In the genomic region with DNA sequence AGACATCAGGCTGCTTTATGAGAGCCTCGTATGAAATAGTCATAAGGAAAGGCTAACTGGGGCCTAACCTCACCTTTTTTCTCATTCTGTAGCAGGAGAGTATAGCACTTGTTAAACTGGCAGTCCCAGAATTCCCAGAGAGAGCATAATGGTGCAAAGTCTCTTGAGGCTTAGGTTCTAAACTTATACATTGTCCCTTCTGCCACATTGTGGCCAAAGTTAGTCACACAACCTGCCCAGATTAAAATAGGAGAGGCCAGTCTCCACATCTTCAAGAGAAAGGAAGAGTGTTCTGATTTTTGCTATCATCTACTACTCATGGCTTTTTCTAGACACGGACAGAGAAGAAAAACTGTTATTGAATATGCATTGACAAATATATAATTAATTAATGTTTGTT, we compare ENCODE assay signal across 17 cellular contexts.
"Had no signal": no experiment of that assay in that cellular context is flagged by ENCODE, and none has a peak within 500 bp of the region (broad histone marks: within the 10 kb centered on the region; RNA-seq: fewer than 3 reads in every experiment).

No MANE protein-coding gene starts in this region.

- H3K27me3 Mint-ChIP-seq: activated T-helper 17 cell treated with anti-CD3 and anti-CD28 coated beads, Interleukin-2, amount 50 U/mL, for 72 hours; stimulated activated naive CD8-positive, alpha-beta T cell treated with anti-CD3 and anti-CD28 coated beads, Interleukin-15, amount 100 ng/mL, for 72 hours had no signal

- H3K27me3 ChIP-seq: ascending aorta, dorsolateral prefrontal cortex, esophagus squamous epithelium, foreskin keratinocyte, sigmoid colon, testis, upper lobe of right lung had no signal

- H3K4me3 ChIP-seq: ascending aorta, dorsolateral prefrontal cortex, esophagus squamous epithelium, lower lobe of right lung, sigmoid colon, testis, upper lobe of right lung had no signal

- H3K36me3 Mint-ChIP-seq: mesothelial cell of epicardium had no signal

- H3K4me1 ChIP-seq: ascending aorta, esophagus squamous epithelium, foreskin keratinocyte, lower lobe of right lung, sigmoid colon, testis, upper lobe of right lung had no signal

- H3K9me3 ChIP-seq: ascending aorta, esophagus squamous epithelium, lower lobe of right lung, testis, upper lobe of right lung had no signal

- H3K4me1 Mint-ChIP-seq: activated T-helper 17 cell treated with anti-CD3 and anti-CD28 coated beads, Interleukin-2, amount 50 U/mL, for 72 hours; mesothelial cell of epicardium; stimulated activated naive CD8-positive, alpha-beta T cell treated with anti-CD3 and anti-CD28 coated beads, Interleukin-15, amount 100 ng/mL, for 72 hours had no signal

- H3K27ac ChIP-seq: ascending aorta, dorsolateral prefrontal cortex, esophagus squamous epithelium, foreskin keratinocyte, lower lobe of right lung, sigmoid colon, testis, upper lobe of right lung had no signal

- H3K36me3 ChIP-seq: ascending aorta, esophagus squamous epithelium, lower lobe of right lung, sigmoid colon, upper lobe of right lung had no signal

- H3K4me3 Mint-ChIP-seq: activated T-helper 17 cell treated with anti-CD3 and anti-CD28 coated beads, Interleukin-2, amount 50 U/mL, for 72 hours; mesothelial cell of epicardium; stimulated activated naive CD8-positive, alpha-beta T cell treated with anti-CD3 and anti-CD28 coated beads, Interleukin-15, amount 100 ng/mL, for 72 hours had no signal

- DNase-seq: activated CD4-positive, alpha-beta T cell treated with anti-CD3 and anti-CD28 coated beads for 1 hour; activated CD4-positive, alpha-beta T cell treated with anti-CD3 and anti-CD28 coated beads, Interleukin-2, amount 50 U/mL, for 4 hours; activated naive CD4-positive, alpha-beta T cell treated with Interleukin-2 at 50 U/mL for 16 hours; dorsolateral prefrontal cortex; esophagus squamous epithelium; foreskin keratinocyte; head of caudate nucleus; left cardiac atrium; lower lobe of right lung; sigmoid colon; stimulated activated CD4-positive, alpha-beta T cell treated with anti-CD3 and anti-CD28 coated beads, Interleukin-1b, Interleukin-23, amount 100 ng/mL, for 48 hours; stimulated activated naive CD8-positive, alpha-beta T cell treated with anti-CD3 and anti-CD28 coated beads, Interleukin-15, amount 100 ng/mL, for 72 hours; testis; upper lobe of right lung had no signal

- H3K27ac Mint-ChIP-seq: activated T-helper 17 cell treated with anti-CD3 and anti-CD28 coated beads, Interleukin-2, amount 50 U/mL, for 72 hours; mesothelial cell of epicardium; stimulated activated naive CD8-positive, alpha-beta T cell treated with anti-CD3 and anti-CD28 coated beads, Interleukin-15, amount 100 ng/mL, for 72 hours had no signal
